ENCODE assay signal across 25 cellular contexts in genomic region chr9:33440609-33441008, GRCh38. TPM values are rescaled to one million over a fixed set of nuclear protein-coding genes. Genes with fewer than 3 reads are reported as not detected.
"Had no signal": no experiment of that assay in that cellular context is flagged by ENCODE, and none has a peak within 500 bp of the region (broad histone marks: within the 10 kb centered on the region; RNA-seq: fewer than 3 reads in every experiment).

No MANE protein-coding gene starts in this region.

- H2AFZ ChIP-seq: neural progenitor cell had no signal

- H3K4me1 ChIP-seq: psoas muscle had no signal

- H3K9me3 Mint-ChIP-seq: activated B cell treated with CpG ODN at 0.5 μM for 24 hours; activated CD4-positive, alpha-beta memory T cell treated with anti-CD3 and anti-CD28 coated beads for 36 hours; activated naive CD8-positive, alpha-beta T cell treated with anti-CD3 and anti-CD28 coated beads, Interleukin-2, amount 10 ng/mL, durations not matched to agents 7 days and 5 days; endodermal cell; naive B cell; neural progenitor cell; stimulated activated naive CD8-positive, alpha-beta T cell treated with anti-CD3 and anti-CD28 coated beads, Interleukin-15, Interleukin-2, amounts not matched to agents 100 ng/mL and 50 ng/mL, for 24 hours; T-helper 1 cell treated with Interleukin-12 subunit alpha and Interleukin-12 subunit beta and Interleukin-4 antibody, amounts not matched to agents 30 μg/mL and 1 μg/mL, for 36 hours had no signal

- H3K27ac Mint-ChIP-seq: activated B cell treated with CpG ODN at 0.5 μM for 24 hours; activated CD4-positive, alpha-beta T cell treated with anti-CD3 and anti-CD28 coated beads for 36 hours; activated naive CD8-positive, alpha-beta T cell treated with anti-CD3 and anti-CD28 coated beads, Interleukin-2, amount 10 ng/mL, durations not matched to agents 7 days and 5 days; endodermal cell; naive B cell; neural progenitor cell; stimulated activated naive CD8-positive, alpha-beta T cell treated with anti-CD3 and anti-CD28 coated beads, Interleukin-15, Interleukin-2, amounts not matched to agents 100 ng/mL and 50 ng/mL, for 24 hours had no signal

- DNase-seq: activated B cell treated with CpG ODN at 0.5 μM for 24 hours; activated CD4-positive, alpha-beta memory T cell treated with anti-CD3 and anti-CD28 coated beads for 36 hours; activated CD4-positive, alpha-beta T cell treated with anti-CD3 and anti-CD28 coated beads for 36 hours; activated gamma-delta T cell; activated naive CD8-positive, alpha-beta T cell treated with anti-CD3 and anti-CD28 coated beads, Interleukin-2, amount 10 ng/mL, durations not matched to agents 7 days and 5 days; amygdala; cerebellar nuclear complex; endodermal cell; heart right ventricle; left colon; naive B cell; ovary; psoas muscle; stimulated activated CD4-positive, alpha-beta T cell treated with anti-CD3 and anti-CD28 coated beads, Interleukin-12 subunit alpha, Interleukin-12 subunit beta, amount 100 ng/mL, for 4 hours; stimulated activated CD4-positive, alpha-beta T cell treated with anti-CD3 and anti-CD28 coated beads, Interleukin-4, amount 100 ng/mL, for 4 hours; substantia nigra; transverse colon had no signal

- H3K36me3 Mint-ChIP-seq: activated naive CD8-positive, alpha-beta T cell treated with anti-CD3 and anti-CD28 coated beads, Interleukin-2, amount 10 ng/mL, durations not matched to agents 7 days and 5 days; naive B cell; neural progenitor cell had no signal

- H3K9ac ChIP-seq: neural progenitor cell had no signal

- H3K27ac ChIP-seq: coronary artery, neural progenitor cell, ovary, psoas muscle, transverse colon had no signal

- H3K36me3 ChIP-seq: neural progenitor cell, ovary, transverse colon had no signal

- H3K4me2 ChIP-seq: neural progenitor cell had no signal

- H3K4me3 Mint-ChIP-seq: activated B cell treated with CpG ODN at 0.5 μM for 24 hours; activated CD4-positive, alpha-beta memory T cell treated with anti-CD3 and anti-CD28 coated beads for 36 hours; activated CD4-positive, alpha-beta T cell treated with anti-CD3 and anti-CD28 coated beads for 36 hours; activated naive CD8-positive, alpha-beta T cell treated with anti-CD3 and anti-CD28 coated beads, Interleukin-2, amount 10 ng/mL, durations not matched to agents 7 days and 5 days; endodermal cell; neural progenitor cell; stimulated activated naive CD8-positive, alpha-beta T cell treated with anti-CD3 and anti-CD28 coated beads, Interleukin-15, Interleukin-2, amounts not matched to agents 100 ng/mL and 50 ng/mL, for 24 hours; T-helper 1 cell treated with Interleukin-12 subunit alpha and Interleukin-12 subunit beta and Interleukin-4 antibody, amounts not matched to agents 30 μg/mL and 1 μg/mL, for 36 hours had no signal

- ATAC-seq: activated CD4-positive, alpha-beta T cell treated with anti-CD3 and anti-CD28 coated beads for 36 hours; heart right ventricle; left colon; psoas muscle had no signal

- H3K27me3 ChIP-seq: neural progenitor cell, ovary, right atrium auricular region, transverse colon had no signal

- H3K27me3 Mint-ChIP-seq: activated B cell treated with CpG ODN at 0.5 μM for 24 hours; activated CD4-positive, alpha-beta memory T cell treated with anti-CD3 and anti-CD28 coated beads for 36 hours; activated CD4-positive, alpha-beta T cell treated with anti-CD3 and anti-CD28 coated beads for 36 hours; activated naive CD8-positive, alpha-beta T cell treated with anti-CD3 and anti-CD28 coated beads, Interleukin-2, amount 10 ng/mL, durations not matched to agents 7 days and 5 days; stimulated activated naive CD8-positive, alpha-beta T cell treated with anti-CD3 and anti-CD28 coated beads, Interleukin-15, Interleukin-2, amounts not matched to agents 100 ng/mL and 50 ng/mL, for 24 hours had no signal

- H3K4me3 ChIP-seq: coronary artery, heart right ventricle, lung, neural progenitor cell, ovary, psoas muscle, right atrium auricular region, transverse colon had no signal

- H3K9me3 ChIP-seq: heart right ventricle, ovary, psoas muscle, right atrium auricular region, transverse colon had no signal

RNA-seq across cellular contexts. Expression of gene AQP7, which starts 38.2 kb away (rescaled TPM):
- total RNA-seq: activated B cell treated with CpG ODN at 0.5 μM for 24 hours; activated CD4-positive, alpha-beta T cell treated with anti-CD3 and anti-CD28 coated beads for 36 hours; activated naive CD8-positive, alpha-beta T cell treated with anti-CD3 and anti-CD28 coated beads, Interleukin-2, amount 10 ng/mL, durations not matched to agents 7 days and 5 days; fibroblast of villous mesenchyme had no signal
- polyA plus RNA-seq: keratinocyte had no signal
